8 cellular contexts compared by ENCODE assay signal in genomic region chr14:59274991-59275391, GRCh38.
A peak's percentile ranks its signal among the peaks of the same experiment; 100 is the strongest.
DNase-seq lines count a peak whose midpoint lies in the region; ATAC-seq, FAIRE-seq and TF ChIP-seq lines count a peak whose summit lies in the region.

No MANE protein-coding gene starts in this region.

- in situ Hi-C loops in IMR-90 (cut with MboI; ENCODE audit: low sequenced_read_pairs), result no loop called here
- in situ Hi-C loops in GM12878 (cut with MboI), result no loop called here

- intact Hi-C loops in IMR-90 (cut with micrococcal nuclease), result no loop called here
- intact Hi-C loops in GM12878 (cut with micrococcal nuclease; ENCODE audit: unreplicated experiment), result loop anchor here (1.0 to 2.0 kb wide), 4 partner anchors 22 to 86 kb away; partner anchors contain the start of gene DAAM1

- H4K20me1 ChIP-seq in IMR-90 (ENCODE audit: insufficient read depth, low read length), result no peaks in the 10 kb centered on the region
- H4K20me1 ChIP-seq in GM12878 (ENCODE audit: control insufficient read depth, insufficient read depth), result no peaks in the 10 kb centered on the region
- H4K20me1 ChIP-seq in neural progenitor cell (ENCODE audit: low read depth), result no peaks in the 10 kb centered on the region

- H3K4me1 ChIP-seq in IMR-90 (ENCODE audit: control insufficient read depth, insufficient read depth, low read length) (peaks cover 12% of the 10 kb centered on the region), GM12878 (ENCODE audit: control insufficient read depth, insufficient read depth, low read length) (peaks cover 21% of the 10 kb centered on the region), neural progenitor cell (peaks cover 17% of the 10 kb centered on the region)

- H3K23ac ChIP-seq in IMR-90 (ENCODE audit: low read depth, low read length), result no peak overlapping the region

- BruUV-seq in IMR-90 (replicated peaks; lab: Mats Ljungman, UMichigan), result no TSS peak
- BruUV-seq in GM12878 (replicated peaks; lab: Mats Ljungman, UMichigan), result no TSS peak

- no peak overlapping the region for H2AK9ac ChIP-seq in IMR-90 (replicated peaks; ENCODE audit: low read depth, low read length, poor library complexity)

- H3K27me3 ChIP-seq in IMR-90 (ENCODE audit: control insufficient read depth, insufficient read depth, low read length), result no peaks in the 10 kb centered on the region
- no peaks in the 10 kb centered on the region for H3K27me3 ChIP-seq in GM12878 (replicated peaks in 1 of 2; ENCODE audit: control insufficient read depth in 2 of 2, insufficient read depth in 2 of 2, low read length in 1 of 2)
- H3K27me3 ChIP-seq in neural progenitor cell, result no peaks in the 10 kb centered on the region

- no peak for TF ChIP-seq POLR2A in IMR-90 (IDR thresholded peaks at IDR 0.05; ENCODE audit: low read depth, low read length)
- TF ChIP-seq POLR2A in GM12878 (IDR thresholded peaks at IDR 0.05; ENCODE audit: low read depth, low read length), result no peak

- H3K9me3 Mint-ChIP-seq in neural progenitor cell, result no peaks in the 10 kb centered on the region

- DNase-seq in EL (peak; percentile 34), IMR-90 (no peak), GM12878 (ENCODE audit: low read depth, low spot score) (peak; percentile 67), neural progenitor cell (ENCODE audit: low spot score) (peak; percentile 47), KG1 (lab: John Stamatoyannopoulos, UW) (no peak), activated gamma-delta T cell (lab: John Stamatoyannopoulos, UW) (no peak), 8988T (no peak)

- H3K56ac ChIP-seq in IMR-90 (ENCODE audit: extremely low read depth, insufficient read depth, low read length), result no peak overlapping the region

- no peak overlapping the region for H3K4me3 Mint-ChIP-seq in neural progenitor cell

- no peak overlapping the region for H2BK5ac ChIP-seq in IMR-90 (ENCODE audit: low read depth, low read length, poor library complexity, severe bottlenecking)

- peak overlapping the region; percentile 54 for H3K4ac ChIP-seq in IMR-90 (ENCODE audit: low read depth, low read length)

- peak overlapping the region; percentile 12; the same call in 1 of the 3 replicates for H2BK15ac ChIP-seq in IMR-90 (ENCODE audit: low read depth, low read length)

- H4K8ac ChIP-seq in IMR-90 (ENCODE audit: low read depth in 2 of 2, low read length in 2 of 2), result peak overlapping the region in 1 of 2 experiments; percentile 7; a peak in 1 of 4 replicates

- H3K18ac ChIP-seq in IMR-90 (ENCODE audit: low read depth, low read length), result peak overlapping the region; percentile 62

- no peak for TF ChIP-seq EP300 in GM12878 (IDR thresholded peaks at IDR 0.05; ENCODE audit: borderline replicate concordance in 1 of 2, control insufficient read depth in 1 of 2, low read depth in 2 of 2, low read length in 2 of 2)

- dilution Hi-C loops in IMR-90 (cut with HindIII; ENCODE audit: low sequenced_read_pairs, unreplicated experiment), result no loop called here

- no peaks in the 10 kb centered on the region for H3K79me1 ChIP-seq in IMR-90 (ENCODE audit: low read depth in 1 of 2, low read length in 2 of 2)

- H3K14ac ChIP-seq in IMR-90 (replicated peaks; ENCODE audit: low read depth, low read length), result 0 out of 2 replicates have a peak overlapping the region, but pooled peaks have one; percentile 1

- H3K27ac ChIP-seq in IMR-90 (ENCODE audit: insufficient read depth, low read length) (no peak overlapping the region), GM12878 (ENCODE audit: control insufficient read depth, insufficient read depth) (peak overlapping the region; percentile 40), neural progenitor cell (no peak overlapping the region)

- no peaks in the 10 kb centered on the region for H3F3A ChIP-seq in neural progenitor cell (ENCODE audit: low read depth)

- H3K4me1 Mint-ChIP-seq in neural progenitor cell, result peaks cover 29% of the 10 kb centered on the region

- no peaks in the 10 kb centered on the region for H3K27me3 Mint-ChIP-seq in neural progenitor cell (ENCODE audit: insufficient read depth, low read depth)

- H2BK120ac ChIP-seq in IMR-90 (ENCODE audit: low read depth, low read length), result peak overlapping the region; percentile 63; the same call in 1 of the 2 replicates

- H3K79me2 ChIP-seq in GM12878 (ENCODE audit: control insufficient read depth, insufficient read depth, low read length) (no peaks in the 10 kb centered on the region), neural progenitor cell (ENCODE audit: low read depth) (no peaks in the 10 kb centered on the region)

- TF ChIP-seq RAD21 in IMR-90 (IDR thresholded peaks at IDR 0.05; ENCODE audit: low read length), result no peak
- TF ChIP-seq RAD21 in GM12878 (IDR thresholded peaks at IDR 0.05; ENCODE audit: insufficient read depth, low read depth, low read length), result no peak

- TF ChIP-seq CTCF in IMR-90 (conservative IDR thresholded peaks at IDR 0.05; ENCODE audit: low read depth, low read length) (no peak), GM12878 (IDR thresholded peaks at IDR 0.05 in 2 of 3, conservative IDR thresholded peaks at IDR 0.05 in 1 of 3; ENCODE audit: control insufficient read depth in 2 of 3, extremely low read depth in 1 of 3, insufficient read depth in 1 of 3, low read depth in 3 of 3, low read length in 3 of 3) (no peak), neural progenitor cell (IDR thresholded peaks at IDR 0.05) (no peak)

- RAD21 ChIA-PET in GM12878 (lab: Charles Lee; ENCODE audit: unreplicated experiment), result interaction anchor here (0.6 to 4.2 kb wide), 26 partner anchors 9 to 209 kb away, joined by 3 to 40 read pairs (median 7); partner anchors contain the start of genes DAAM1, JKAMP and L3HYPDH

- H3K9me1 ChIP-seq in IMR-90 (ENCODE audit: insufficient read depth, low read length), result peaks cover 8% of the 10 kb centered on the region

- H3K9me3 ChIP-seq in IMR-90 (ENCODE audit: control insufficient read depth, insufficient read depth, low read length) (no peaks in the 10 kb centered on the region), GM12878 (replicated peaks; ENCODE audit: control insufficient read depth, insufficient read depth, low read length) (no peaks in the 10 kb centered on the region), neural progenitor cell (ENCODE audit: low read depth) (no peaks in the 10 kb centered on the region)

- POLR2A ChIA-PET in IMR-90 (lab: Charles Lee; ENCODE audit: unreplicated experiment) (no interaction called here), GM12878 (lab: Charles Lee) (interaction anchor here (1.0 to 2.0 kb wide), 11 partner anchors 8 to 103 kb away, joined by 3 to 13 read pairs (median 5); no protein-coding TSS in a partner anchor)

- FAIRE-seq in GM12878 (lab: Jason Lieb, UNC), result peak; percentile 74

- H3K9ac ChIP-seq in IMR-90 (ENCODE audit: low read depth, low read length) (no peak overlapping the region), GM12878 (ENCODE audit: control insufficient read depth, insufficient read depth, low read length) (no peak overlapping the region; the same call in 1 of the 2 replicates), neural progenitor cell (no peak overlapping the region)

- SMC1A ChIA-PET in GM12878 (lab: Charles Lee; ENCODE audit: uncharacterized antibody, unreplicated experiment), result interaction anchor here (0.7 to 5.2 kb wide), 42 partner anchors 9 to 636 kb away, joined by 3 to 81 read pairs (median 6); partner anchors contain the start of genes DAAM1, JKAMP and L3HYPDH

- no peak overlapping the region for H2AK5ac ChIP-seq in IMR-90 (ENCODE audit: low read depth, low read length)

- WGBS in IMR-90 (ENCODE audit: extremely low coverage in 2 of 2, insufficient read length in 1 of 2), 2 experiments, result no CpG with 5 or more reads among the region's 3 CpGs
- 0% methylated on average over 3 of the region's 3 CpGs for WGBS in GM12878 (ENCODE audit: insufficient coverage, insufficient replicate concordance, low lambda C conversion rate, missing lambda C conversion rate)

- H3K36me3 Mint-ChIP-seq in neural progenitor cell, result peaks cover 10% of the 10 kb centered on the region

- H4K5ac ChIP-seq in IMR-90 (ENCODE audit: low read depth, low read length), result peak overlapping the region; percentile 30; the same call in 1 of the 2 replicates

- ATAC-seq in GM21447 (IDR thresholded peaks at IDR 0.05; ENCODE audit: unreplicated experiment), result peak; percentile 63
- ATAC-seq in IMR-90 (ENCODE audit: low read depth), result no peak
- ATAC-seq in GM12878, result peak; percentile 91

- H3K4me2 ChIP-seq in IMR-90 (ENCODE audit: low read depth, low read length) (no peak overlapping the region), GM12878 (ENCODE audit: control insufficient read depth, insufficient read depth) (peak overlapping the region; percentile 76), neural progenitor cell (no peak overlapping the region)

- no peak overlapping the region for H2AFZ ChIP-seq in IMR-90 (replicated peaks; ENCODE audit: low read length, poor library complexity)
- no peak overlapping the region for H2AFZ ChIP-seq in GM12878 (ENCODE audit: control insufficient read depth, low read depth, low read length)
- no peak overlapping the region for H2AFZ ChIP-seq in neural progenitor cell (replicated peaks)

- CTCF ChIA-PET in IMR-90 (lab: Yijun Ruan, JAX) (interaction anchor here (0.9 kb wide), 1 partner anchor 12 kb away, joined by 3 read pairs; no protein-coding TSS in a partner anchor), GM12878 (lab: Yijun Ruan, JAX) (interaction anchor here (0.9 to 4.9 kb wide), 17 partner anchors 9 to 220 kb away, joined by 3 to 25 read pairs (median 5); partner anchors contain the start of gene DAAM1)

- H3K36me3 ChIP-seq in IMR-90 (ENCODE audit: control insufficient read depth, insufficient read depth, low read length) (no peaks in the 10 kb centered on the region), GM12878 (ENCODE audit: control insufficient read depth in 2 of 2, insufficient read depth in 2 of 2, low read length in 1 of 2) (no peaks in the 10 kb centered on the region), neural progenitor cell (no peaks in the 10 kb centered on the region)

- H2BK20ac ChIP-seq in IMR-90 (ENCODE audit: low read depth, low read length), result peak overlapping the region; percentile 90

- H3K4me3 ChIP-seq in IMR-90 (ENCODE audit: insufficient read depth, low read depth, low read length), result no peak overlapping the region
- H3K4me3 ChIP-seq in GM12878, result peak overlapping the region; percentile 8; the same call in 1 of the 2 replicates
- no peak overlapping the region for H3K4me3 ChIP-seq in neural progenitor cell

- H4K91ac ChIP-seq in IMR-90 (ENCODE audit: insufficient read depth, low read depth, low read length), result peak overlapping the region; percentile 38

- H3K27ac Mint-ChIP-seq in neural progenitor cell, result no peak overlapping the region

TF ChIP-seq in IMR-90, 13 proteins besides CTCF, POLR2A, EP300 and RAD21:
- TF ChIP-seq CHD1 (IDR thresholded peaks at IDR 0.05; ENCODE audit: low read depth, low read length), result no peak
- TF ChIP-seq MAFK (IDR thresholded peaks at IDR 0.05; ENCODE audit: low read depth, low read length), result no peak
- TF ChIP-seq NFE2L2 (IDR thresholded peaks at IDR 0.05; ENCODE audit: low read depth, low read length), result no peak
TF ChIP-seq in IMR-90: peak in this region for 0.

TF ChIP-seq in GM12878, 131 proteins besides CTCF, POLR2A, EP300 and RAD21 (continues in another document):
- no peak for TF ChIP-seq JUND (IDR thresholded peaks at IDR 0.05; ENCODE audit: low read depth, low read length)
- no peak for TF ChIP-seq CREM (IDR thresholded peaks at IDR 0.05; ENCODE audit: low read depth)

Comparison
In these comparisons a context has a peak if more than half of its experiments do, and no peak if none do; other contexts are left out.
1. DNase-seq: peak in EL (single experiment), GM12878 (single experiment) and neural progenitor cell (single experiment); none in IMR-90 (single experiment), KG1 (single experiment), activated gamma-delta T cell (single experiment) and 8988T (single experiment).